In the genomic region with DNA sequence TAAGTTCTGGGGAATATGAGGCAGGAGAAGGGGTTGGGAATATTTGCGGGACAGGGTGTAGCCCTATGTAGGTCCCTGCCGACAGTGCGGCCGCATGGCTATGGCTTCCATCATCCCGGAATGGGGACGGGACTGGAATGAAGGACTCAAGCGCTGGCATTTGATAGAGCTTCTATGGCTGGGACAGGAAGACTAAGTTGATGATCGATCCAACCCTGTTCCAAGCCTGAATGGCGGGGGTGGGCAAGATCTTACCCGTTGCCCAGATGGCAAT, we compare ENCODE assay signal across 8 cellular contexts. TPM values are rescaled to one million over a fixed set of nuclear protein-coding genes. Genes with fewer than 3 reads are reported as not detected.
DNase-seq lines count a peak whose midpoint lies in the region; ATAC-seq, FAIRE-seq and TF ChIP-seq lines count a peak whose summit lies in the region.

No MANE protein-coding gene starts in this region.

- H3K9me3 ChIP-seq in K562 (replicated peaks; ENCODE audit: control insufficient read depth, insufficient read depth, low read depth, low read length) (no peaks in the 10 kb centered on the region), mesenchymal stem cell (ENCODE audit: control insufficient read depth, low read length) (no peaks in the 10 kb centered on the region)

- WGBS in K562 (ENCODE audit: insufficient coverage, low coverage, missing lambda C conversion rate), result 26% methylated on average over 7 of the region's 10 CpGs
- 4% methylated on average over 10 of the region's 10 CpGs for WGBS in mesenchymal stem cell

- TF ChIP-seq POLR2A in K562 (conservative IDR thresholded peaks at IDR 0.05), result no peak

- H3K4me3 ChIP-seq in AG09309 (ENCODE audit: control insufficient read depth, low read depth, low read length) (peak overlapping the region; percentile 44), K562 (no peak overlapping the region), mesenchymal stem cell (ENCODE audit: insufficient read depth in 1 of 2, low read depth in 1 of 2, low read length in 2 of 2) (peak overlapping the region in 1 of 2 experiments; percentile 73)

- H3K4ac ChIP-seq in mesenchymal stem cell (ENCODE audit: low read depth in 1 of 2, low read length in 2 of 2), result no peak overlapping the region

- no peaks in the 10 kb centered on the region for H3K79me1 ChIP-seq in mesenchymal stem cell (replicated peaks; ENCODE audit: low read length, poor library complexity, severe bottlenecking)

- H2BK5ac ChIP-seq in mesenchymal stem cell (ENCODE audit: low read depth, low read length, poor library complexity, severe bottlenecking), result no peak overlapping the region

- H3K27me3 ChIP-seq in K562 (ENCODE audit: control insufficient read depth in 2 of 2, insufficient read depth in 2 of 2, low read length in 2 of 2) (peaks cover 14 to 39% of the 10 kb centered on the region in 2 experiments; a peak in 4 of 5 replicates), mesenchymal stem cell (ENCODE audit: control insufficient read depth in 1 of 2, insufficient read depth in 1 of 2, low read length in 2 of 2) (peaks cover 52 to 90% of the 10 kb centered on the region in 2 experiments)

- H3K14ac ChIP-seq in mesenchymal stem cell (ENCODE audit: low read length in 2 of 2), result no peak overlapping the region

- peak overlapping the region in 1 of 2 experiments; percentile 64; a peak in 1 of 4 replicates for H3K9ac ChIP-seq in K562 (ENCODE audit: insufficient read depth in 1 of 2, low read depth in 2 of 2, low read length in 2 of 2)
- H3K9ac ChIP-seq in mesenchymal stem cell (ENCODE audit: low read length), result no peak overlapping the region

- no peaks in the 10 kb centered on the region for H3K79me2 ChIP-seq in K562 (ENCODE audit: control insufficient read depth, insufficient read depth, low read length)

- CTCF ChIA-PET in K562 (lab: Yijun Ruan, JAX; ENCODE audit: low intra/inter-chr PET ratio), result interaction anchor here (0.7 to 2.9 kb wide), 4 partner anchors 26 to 109 kb away, joined by 3 to 17 read pairs (median 7); partner anchors contain the start of gene SRCIN1

- POLR2A ChIA-PET in K562 (lab: Yijun Ruan, JAX), result interaction anchor here (0.5 to 2.2 kb wide), 7 partner anchors 9 to 109 kb away, joined by 3 to 6 read pairs (median 3); no protein-coding TSS in a partner anchor

- intact Hi-C loops in K562 (cut with micrococcal nuclease), result loop anchor here (1.0 to 5.0 kb wide), 3 partner anchors 22 to 44 kb away; no protein-coding TSS in a partner anchor

- H3K27ac ChIP-seq in K562 (ENCODE audit: extremely low read depth, low read depth, low read length), result no peak overlapping the region
- no peak overlapping the region for H3K27ac ChIP-seq in mesenchymal stem cell (ENCODE audit: low read length, poor library complexity, severe bottlenecking)

- H3K4me1 ChIP-seq in K562 (replicated peaks in 1 of 2; ENCODE audit: control insufficient read depth in 2 of 2, insufficient read depth in 2 of 2, low read length in 2 of 2), result peaks cover 19 to 52% of the 10 kb centered on the region in 2 experiments
- H3K4me1 ChIP-seq in mesenchymal stem cell (ENCODE audit: control insufficient read depth, insufficient read depth, low read depth, low read length), result peaks cover 23% of the 10 kb centered on the region

- H3K36me3 ChIP-seq in K562 (ENCODE audit: control insufficient read depth, insufficient read depth, low read length), result no peaks in the 10 kb centered on the region
- H3K36me3 ChIP-seq in mesenchymal stem cell (ENCODE audit: control insufficient read depth in 1 of 2, insufficient read depth in 2 of 2, low read depth in 1 of 2, low read length in 2 of 2), result no peaks in the 10 kb centered on the region

- no peak for TF ChIP-seq RAD21 in K562 (CRISPR knock-in tag; conservative IDR thresholded peaks at IDR 0.05 in 1 of 2, IDR thresholded peaks at IDR 0.05 in 1 of 2)

- H3K18ac ChIP-seq in mesenchymal stem cell (ENCODE audit: low read depth in 1 of 2, low read length in 2 of 2), result no peak overlapping the region

- H2BK15ac ChIP-seq in mesenchymal stem cell (ENCODE audit: low read depth, poor library complexity, severe bottlenecking), result no peak overlapping the region

- TF ChIP-seq EP300 in K562 (IDR thresholded peaks at IDR 0.05; ENCODE audit: low read length), result no peak

- ATAC-seq in HG03108 (IDR thresholded peaks at IDR 0.05; ENCODE audit: unreplicated experiment) (peak; percentile 5), K562 (no peak)

- H2BK120ac ChIP-seq in mesenchymal stem cell (ENCODE audit: low read depth, low read length), result no peak overlapping the region

- no peak overlapping the region for H4K8ac ChIP-seq in mesenchymal stem cell (ENCODE audit: low read length)

- H3K9me1 ChIP-seq in K562 (ENCODE audit: control insufficient read depth, insufficient read depth, low read length), result no peaks in the 10 kb centered on the region

- H4K91ac ChIP-seq in mesenchymal stem cell (ENCODE audit: low read length), result no peak overlapping the region

- H3K4me2 ChIP-seq in K562 (ENCODE audit: insufficient read depth, low read length) (peak overlapping the region; percentile 71), mesenchymal stem cell (ENCODE audit: low read length, poor library complexity, severe bottlenecking) (peak overlapping the region; percentile 98)

- no peak overlapping the region for H2AK5ac ChIP-seq in mesenchymal stem cell (ENCODE audit: low read length, severe bottlenecking)

- H3K23ac ChIP-seq in mesenchymal stem cell (ENCODE audit: low read length in 2 of 2), result no peak overlapping the region

- no peak for FAIRE-seq in K562 (lab: Jason Lieb, UNC)

- in situ Hi-C loops in K562 (cut with MboI), result loop anchor here (5.0 kb wide), 1 partner anchor 104 kb away; no protein-coding TSS in a partner anchor

- DNase-seq in AG09309 (ENCODE audit: low read depth) (no peak), K562 (ENCODE audit: extremely low read depth in 1 of 4, low spot score in 3 of 4) (no peak), mesenchymal stem cell (no peak), NCI-H2196 treated with DMSO at 0.1 percent for 48 hours (lab: John Stamatoyannopoulos, UW; ENCODE audit: unreplicated experiment) (no peak), NCI-H510A (lab: John Stamatoyannopoulos, UW) (no peak), dermis blood vessel endothelial cell (no peak)
- DNase-seq in effector CD8-positive, alpha-beta T cell (lab: John Stamatoyannopoulos, UW), result no peak

- TF ChIP-seq CTCF in AG09309 (IDR thresholded peaks at IDR 0.05; ENCODE audit: control insufficient read depth, insufficient read depth, low read depth, low read length, missing control alignments) (no peak), K562 (IDR thresholded peaks at IDR 0.05 in 2 of 3, conservative IDR thresholded peaks at IDR 0.05 in 1 of 3; ENCODE audit: insufficient read depth in 2 of 3, low read depth in 1 of 3, low read length in 3 of 3) (no peak)

- H2BK12ac ChIP-seq in mesenchymal stem cell (ENCODE audit: low read length in 2 of 2), result no peak overlapping the region

- H2AFZ ChIP-seq in K562 (ENCODE audit: low read depth, low read length) (peak overlapping the region; percentile 91), mesenchymal stem cell (ENCODE audit: low read depth, low read length) (no peak overlapping the region)

- peaks cover 27% of the 10 kb centered on the region for H4K20me1 ChIP-seq in K562 (replicated peaks; ENCODE audit: control insufficient read depth, insufficient read depth, low read length)

- no TSS peak for BruUV-seq in K562 (replicated peaks; lab: Mats Ljungman, UMichigan)

TF ChIP-seq in K562, 482 proteins besides CTCF, POLR2A, EP300 and RAD21:
- TF ChIP-seq KDM5B (IDR thresholded peaks at IDR 0.05; ENCODE audit: insufficient replicate concordance, low read depth, low read length) (peak; percentile 44), POU5F1 (IDR thresholded peaks at IDR 0.05; ENCODE audit: borderline replicate concordance, low read depth, low read length, partially characterized antibody) (no peak)

RNA-seq across cellular contexts. Expression of gene SRCIN1, which starts 47.1 kb away (rescaled TPM):
- 0.51 and 2.0 TPM in 2 replicates for total RNA-seq in K562 (2011; cell fraction: chromatin; rRNA removed; ENCODE audit: low replicate concordance)
- total RNA-seq in K562 (2011; cell fraction: nucleolus; rRNA removed), result 0.17 and 0.26 TPM in 2 replicates
- total RNA-seq in K562 (2011; cell fraction: nucleoplasm; rRNA removed), result 0.53 and 0.66 TPM in 2 replicates
- total RNA-seq in K562 (2014; rRNA removed) (0.04 TPM in 1 of 2 replicates, not detected in the other), K562 (2014; rRNA removed; fragmentation: Illumina TruSeq; extraction: Trizol) (not detected in 2 replicates), K562 (2015; rRNA removed; fragmentation: Illumina TruSeq; extraction: Trizol) (not detected in 2 replicates), K562 (2021) (0.33 and 0.40 TPM in 2 replicates), dermis blood vessel endothelial cell (under 0.01 and 0.14 TPM in 2 replicates)
- polyA plus RNA-seq in K562 (2011; rRNA removed) (0.04 and 0.13 TPM in 2 replicates), K562 (2014; fragmentation: Illumina TruSeq; extraction: Trizol) (0.09 and 0.15 TPM in 2 replicates), K562 (2014; fragmentation: Nextera tagmentation; extraction: Ambion mirVana) (not detected), K562 (2014; rRNA removed) (not detected in 2 replicates)
- 0.01 and 0.06 TPM in 2 replicates for polyA plus RNA-seq in K562 (2011; cell fraction: cytosol; rRNA removed)
- 0.17 and 1.9 TPM in 2 replicates for polyA plus RNA-seq in K562 (2011; cell fraction: nucleus; rRNA removed)
- polyA plus RNA-seq in K562 (2012), result 0.05 and 0.44 TPM in 2 replicates
- polyA minus RNA-seq in K562 (2011; rRNA and poly(A)+ RNA removed), result not detected in 2 replicates
- polyA minus RNA-seq in K562 (2011; cell fraction: cytosol; rRNA and poly(A)+ RNA removed), result not detected in 2 replicates
- 0.13 TPM in 1 of 2 replicates, not detected in the other for polyA minus RNA-seq in K562 (2011; cell fraction: nucleus; rRNA and poly(A)+ RNA removed)
- 0.04 TPM for polyA plus RNA-seq in mesenchymal stem cell (2013, experiment 1 of 2)
- not detected for polyA plus RNA-seq in mesenchymal stem cell (2013, experiment 2 of 2)
